8 cellular contexts compared by ENCODE assay signal in genomic region chr16:1420540-1421205, GRCh38. TPM values are rescaled to one million over a fixed set of nuclear protein-coding genes. Genes with fewer than 3 reads are reported as not detected.
A peak's percentile ranks its signal among the peaks of the same experiment; 100 is the strongest.
DNase-seq lines count a peak whose midpoint lies in the region; ATAC-seq and TF ChIP-seq lines count a peak whose summit lies in the region.

TSS of gene UQCC4 (minus strand) at chr16:1420747. CDS start at chr16:1420723, 24 bp downstream.

- H3K4me1 ChIP-seq in esophagus (ENCODE audit: control insufficient read depth in 2 of 2, insufficient read depth in 2 of 2, low read length in 1 of 2) (peaks cover 3 to 4% of the 10 kb centered on the region in 2 donors), muscle layer of colon (ENCODE audit: insufficient read depth, low read length) (peaks cover 13% of the 10 kb centered on the region)

- H3K9me3 ChIP-seq in esophagus (ENCODE audit: control insufficient read depth in 2 of 2, insufficient read depth in 1 of 2, low read depth in 1 of 2, low read length in 1 of 2) (no peaks in the 10 kb centered on the region), muscle layer of colon (ENCODE audit: low read length) (no peaks in the 10 kb centered on the region)

- H3K27me3 Mint-ChIP-seq in activated T-cell treated with anti-CD3 and anti-CD28 coated beads, Interleukin-2, amount 50 U/mL, for 4 hours (ENCODE audit: low read depth): no peaks in the 10 kb centered on the region

- H3K4me1 Mint-ChIP-seq in activated T-cell treated with anti-CD3 and anti-CD28 coated beads, Interleukin-2, amount 50 U/mL, for 4 hours (ENCODE audit: low read depth): peaks cover 21% of the 10 kb centered on the region

- in situ Hi-C loops in KBM-7 (cut with MboI; ENCODE audit: low pct_unique_long_range_greater_than_20kb, low sequenced_read_pairs): loop anchor here (10.0 kb wide), 1 partner anchor 144 kb away; no protein-coding TSS in a partner anchor

- peaks cover 2% of the 10 kb centered on the region for H3K36me3 Mint-ChIP-seq in activated T-cell treated with anti-CD3 and anti-CD28 coated beads, Interleukin-2, amount 50 U/mL, for 4 hours (ENCODE audit: insufficient read depth)

- peak within 1 kb of the TSS; percentile 82 for H3K4me3 Mint-ChIP-seq in activated T-cell treated with anti-CD3 and anti-CD28 coated beads, Interleukin-2, amount 50 U/mL, for 4 hours

- peak; percentile 81 for ATAC-seq in GM21717 (IDR thresholded peaks at IDR 0.05; ENCODE audit: unreplicated experiment)
- ATAC-seq in activated T-cell treated with anti-CD3 and anti-CD28 coated beads, Interleukin-2, amount 50 U/mL, for 4 hours: peak; percentile 93 to 96

- no peaks in the 10 kb centered on the region for H3K36me3 ChIP-seq in esophagus (ENCODE audit: control insufficient read depth in 2 of 2, insufficient read depth in 2 of 2, low read length in 1 of 2)
- no peaks in the 10 kb centered on the region for H3K36me3 ChIP-seq in muscle layer of colon (ENCODE audit: insufficient read depth, low read length)

- H3K9ac ChIP-seq in muscle layer of colon (ENCODE audit: low read length): peak within 1 kb of the TSS; percentile 88

- peak; percentile 93 for DNase-seq in DMS153 treated with DMSO at 0.1 percent for 48 hours (lab: John Stamatoyannopoulos, UW; ENCODE audit: unreplicated experiment)
- DNase-seq in KBM-7: peak; percentile 99
- peak; percentile 99 for DNase-seq in activated T-cell treated with anti-CD3 and anti-CD28 coated beads, Interleukin-2, amount 50 U/mL, for 4 hours
- DNase-seq in stimulated activated CD8-positive, alpha-beta memory T cell treated with anti-CD3 and anti-CD28 coated beads, Interleukin-7, amount 100 ng/mL, for 24 hours (ENCODE audit: low read depth): peak; percentile 99

- no peaks in the 10 kb centered on the region for H3K9me3 Mint-ChIP-seq in activated T-cell treated with anti-CD3 and anti-CD28 coated beads, Interleukin-2, amount 50 U/mL, for 4 hours

- H3K27me3 ChIP-seq in esophagus (ENCODE audit: control insufficient read depth in 1 of 2, insufficient read depth in 2 of 2, low read length in 2 of 2) (no peaks in the 10 kb centered on the region), muscle layer of colon (ENCODE audit: control insufficient read depth in 1 of 2, insufficient read depth in 2 of 2, low read length in 2 of 2) (no peaks in the 10 kb centered on the region)

- H3K4me3 ChIP-seq in esophagus (ENCODE audit: low read depth in 1 of 2, low read length in 2 of 2) (peak within 1 kb of the TSS; percentile 87 to 98), muscle layer of colon (ENCODE audit: low read depth in 1 of 2, low read length in 2 of 2) (peak within 1 kb of the TSS; percentile 70 to 89)

- H3K27ac ChIP-seq in esophagus (ENCODE audit: low read depth in 2 of 2, low read length in 1 of 2) (peak within 1 kb of the TSS; percentile 96 to 100), muscle layer of colon (ENCODE audit: low read depth, low read length) (peak within 1 kb of the TSS; percentile 98)

- 0% methylated on average over 65 to 71 of the region's 71 CpGs for WGBS in esophagus, 2 donors

TF ChIP-seq in PFSK-1, 5 proteins besides CTCF, POLR2A, EP300 and RAD21:
- TF ChIP-seq SIN3A (IDR thresholded peaks at IDR 0.05; ENCODE audit: borderline replicate concordance, insufficient read depth, low read length): peak; percentile 88; the same call in 1 of the 2 replicates
- peak; percentile 61 for TF ChIP-seq FOXP2 (optimal IDR thresholded peaks at IDR 0.05; ENCODE audit: borderline replicate concordance, extremely low read depth, extremely low read length, insufficient read depth)
- TF ChIP-seq TAF1 (IDR thresholded peaks at IDR 0.05; ENCODE audit: borderline replicate concordance, insufficient read depth, low read length): peak; percentile 68; the same call in 1 of the 2 replicates
- no peak for TF ChIP-seq REST (IDR thresholded peaks at IDR 0.05; ENCODE audit: insufficient read depth in 1 of 2, low read depth in 2 of 2, low read length in 2 of 2)
- TF ChIP-seq POLR2AphosphoS5 (IDR thresholded peaks at IDR 0.05; ENCODE audit: low read depth, low read length): peak; percentile 73

RNA-seq across cellular contexts. Expression of gene UQCC4, which starts in this region (rescaled TPM):
- polyA plus RNA-seq in PFSK-1 (2012; ENCODE audit: insufficient read length, low read depth): 14.9 TPM
- total RNA-seq in activated T-cell treated with anti-CD3 and anti-CD28 coated beads, Interleukin-2, amount 50 U/mL, for 4 hours: 10 to 100 TPM; 31.8 to 34.6 (median 33.1) TPM
- polyA plus RNA-seq in esophagus: 10 to 100 TPM; 11.6 to 24.6 TPM

Comparison
In these comparisons a context has a peak if more than half of its experiments do, and no peak if none do; other contexts are left out.
1. Peak in every context shown above with its lines: DNase-seq, ATAC-seq, H3K4me3 ChIP-seq and H3K27ac ChIP-seq.